ENCODE assay signal across 8 cellular contexts in genomic region chr6:75201901-75202672, GRCh38. TPM values are rescaled to one million over a fixed set of nuclear protein-coding genes. Genes with fewer than 3 reads are reported as not detected.
DNase-seq lines count a peak whose midpoint lies in the region; ATAC-seq and TF ChIP-seq lines count a peak whose summit lies in the region.

No MANE protein-coding gene starts in this region.

- H3K4me3 ChIP-seq in fibroblast of mammary gland (ENCODE audit: control insufficient read depth, low read depth, low read length) (peak overlapping the region; percentile 40), neuronal stem cell (ENCODE audit: low read length in 2 of 2) (peak overlapping the region in 1 of 2 donors; percentile 77)

- H3K4me1 ChIP-seq in neuronal stem cell (ENCODE audit: control insufficient read depth in 2 of 2, insufficient read depth in 1 of 2, low read depth in 1 of 2, low read length in 2 of 2): peaks cover 5 to 14% of the 10 kb centered on the region in 2 donors

- H3K9me3 ChIP-seq in neuronal stem cell (replicated peaks in 1 of 2; ENCODE audit: control insufficient read depth in 2 of 2, insufficient read depth in 1 of 2, low read depth in 1 of 2, low read length in 2 of 2): no peaks in the 10 kb centered on the region

- H3K4me2 ChIP-seq in neuronal stem cell (ENCODE audit: insufficient read depth, low read length, poor library complexity, severe bottlenecking): peak overlapping the region; percentile 98

- H4K91ac ChIP-seq in neuronal stem cell (ENCODE audit: low read depth, low read length, poor library complexity): no peak overlapping the region

- peak overlapping the region; percentile 77 for H3K9ac ChIP-seq in neuronal stem cell (ENCODE audit: low read depth, low read length, poor library complexity)

- H3K4ac ChIP-seq in neuronal stem cell (ENCODE audit: low read length): no peak overlapping the region

- no peak overlapping the region for H2BK12ac ChIP-seq in neuronal stem cell (ENCODE audit: low read length)

- H3K27ac ChIP-seq in neuronal stem cell (replicated peaks; ENCODE audit: low read length): no peak overlapping the region

- no peaks in the 10 kb centered on the region for H3K36me3 ChIP-seq in neuronal stem cell (replicated peaks in 1 of 2; ENCODE audit: control insufficient read depth in 2 of 2, insufficient read depth in 2 of 2, low read length in 2 of 2)

- no peak for ATAC-seq in GM19324 (IDR thresholded peaks at IDR 0.05; ENCODE audit: low FRiP score, unreplicated experiment)
- ATAC-seq in GM19351 (IDR thresholded peaks at IDR 0.05; ENCODE audit: unreplicated experiment): no peak
- no peak for ATAC-seq in GM19035 (IDR thresholded peaks at IDR 0.05; ENCODE audit: unreplicated experiment)

- H2AK5ac ChIP-seq in neuronal stem cell (ENCODE audit: low read depth, low read length): no peak overlapping the region

- no peak overlapping the region for H2BK15ac ChIP-seq in neuronal stem cell (ENCODE audit: low read length)

- no CpG with 5 or more reads among the region's 46 CpGs for WGBS in neuronal stem cell (ENCODE audit: extremely low coverage in 2 of 2, insufficient read length in 2 of 2, insufficient replicate concordance in 1 of 2), 2 donors

- H3K18ac ChIP-seq in neuronal stem cell (ENCODE audit: low read length): peak overlapping the region; percentile 65

- H2AFZ ChIP-seq in neuronal stem cell (ENCODE audit: low read length): peak overlapping the region; percentile 77

- peak overlapping the region; percentile 18 for H2BK120ac ChIP-seq in neuronal stem cell (ENCODE audit: low read depth, low read length)

- H3K27me3 ChIP-seq in neuronal stem cell (ENCODE audit: control insufficient read depth in 3 of 3, insufficient read depth in 3 of 3, low read depth in 1 of 3, low read length in 3 of 3): peaks cover 21 to 64% (median 54%) of the 10 kb centered on the region in 3 experiments

- H2BK5ac ChIP-seq in neuronal stem cell (ENCODE audit: low read length): no peak overlapping the region

- peak overlapping the region; percentile 65 for H3K23ac ChIP-seq in neuronal stem cell (ENCODE audit: low read depth, low read length, poor library complexity)

- DNase-seq in ELF-1 (ENCODE audit: low read depth, low spot score) (peak; percentile 45), NCI-H510A treated with DMSO at 0.1 percent for 48 hours (lab: John Stamatoyannopoulos, UW) (peak; percentile 24), fibroblast of mammary gland (ENCODE audit: low read depth) (peak; percentile 40), neuronal stem cell (ENCODE audit: low spot score) (peak; percentile 41), DMS114 treated with DMSO at 0.1 percent for 48 hours (lab: John Stamatoyannopoulos, UW; ENCODE audit: unreplicated experiment) (no peak)

- no peak overlapping the region for H4K8ac ChIP-seq in neuronal stem cell (ENCODE audit: low read depth, low read length)

- H3K14ac ChIP-seq in neuronal stem cell (ENCODE audit: low read length): peak overlapping the region; percentile 89

- H3K79me1 ChIP-seq in neuronal stem cell (ENCODE audit: low read depth, low read length): no peaks in the 10 kb centered on the region

- no peak for TF ChIP-seq CTCF in fibroblast of mammary gland (conservative IDR thresholded peaks at IDR 0.05; ENCODE audit: control insufficient read depth, insufficient read depth, low read depth, low read length)

RNA-seq across cellular contexts. Expression of gene COL12A1, which starts 3.8 kb away (rescaled TPM):
- polyA plus RNA-seq in neuronal stem cell (2013, experiment 1 of 2): 1.2 TPM
- 0.98 TPM for polyA plus RNA-seq in neuronal stem cell (2013, experiment 2 of 2)

RNA-seq across cellular contexts. Expression of gene COX7A2, which starts 41.5 kb away (rescaled TPM):
- 1,152 TPM for polyA plus RNA-seq in neuronal stem cell (2013, experiment 1 of 2)
- 1,071 TPM for polyA plus RNA-seq in neuronal stem cell (2013, experiment 2 of 2)
